1 cellular context compared by ENCODE assay signal in the genomic region with DNA sequence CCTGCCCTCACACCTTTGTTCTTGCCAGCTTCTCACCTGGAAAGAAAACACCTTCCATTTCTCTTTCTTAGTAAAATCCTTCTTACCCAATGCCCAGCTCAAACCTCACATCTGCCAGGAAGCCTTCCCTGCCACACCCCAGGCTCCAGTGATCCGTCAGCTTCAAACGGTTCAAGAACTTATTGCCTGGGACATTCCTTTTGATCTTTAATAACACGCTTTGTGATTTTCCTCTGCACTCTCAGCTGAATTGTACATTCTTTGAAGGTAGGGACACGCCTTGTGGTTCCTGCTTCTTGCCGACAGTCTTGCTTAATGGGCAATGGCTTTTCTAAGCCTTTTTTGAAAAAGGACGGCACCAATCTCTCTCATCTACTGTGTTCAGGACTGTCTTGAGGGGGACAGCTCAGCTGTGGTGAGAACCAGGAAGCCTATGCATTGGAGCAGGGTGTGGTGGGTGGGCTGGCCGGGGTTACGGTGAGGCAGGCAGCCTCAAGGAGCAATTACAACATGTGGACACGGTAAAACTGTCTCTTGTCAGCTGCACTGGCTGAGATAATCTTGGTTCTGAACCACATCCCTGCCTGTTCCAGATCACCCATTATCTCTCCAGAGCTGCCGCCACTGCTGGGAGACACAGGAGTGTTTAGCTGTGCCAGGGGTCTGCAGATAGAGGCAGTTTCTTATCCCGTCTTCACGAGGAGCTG.
A peak's percentile ranks its signal among the peaks of the same experiment; 100 is the strongest.
TF ChIP-seq lines count a peak whose summit lies in the region.

No MANE protein-coding gene starts in this region.

TF ChIP-seq in K562, 482 proteins besides CTCF, POLR2A, EP300 and RAD21 (continued from another document and continues in another):
- TF ChIP-seq BCLAF1 (IDR thresholded peaks at IDR 0.05; ENCODE audit: borderline replicate concordance in 1 of 2, control insufficient read depth in 1 of 2, low read depth in 2 of 2, low read length in 1 of 2) (no peak), TRIM28 (IDR thresholded peaks at IDR 0.05) (no peak), KLF1 (tag; IDR thresholded peaks at IDR 0.05) (no peak), CLOCK (CRISPR knock-in tag; IDR thresholded peaks at IDR 0.05; ENCODE audit: borderline replicate concordance) (no peak), KLF6 (CRISPR knock-in tag; IDR thresholded peaks at IDR 0.05; ENCODE audit: borderline replicate concordance) (peak; percentile 78; the same call in 1 of the 2 replicates), CBFA2T2 (conservative IDR thresholded peaks at IDR 0.05) (peak; percentile 86), FOXP4 (CRISPR knock-in tag; IDR thresholded peaks at IDR 0.05; ENCODE audit: borderline replicate concordance) (no peak), EWSR1 (IDR thresholded peaks at IDR 0.05; ENCODE audit: borderline replicate concordance, low read depth, partially characterized antibody) (no peak), ADNP (tag; IDR thresholded peaks at IDR 0.05) (no peak), BRD9 (IDR thresholded peaks at IDR 0.05; ENCODE audit: low read depth, partially characterized antibody) (no peak), NCOA6 (IDR thresholded peaks at IDR 0.05) (no peak), POLR2AphosphoS5 (IDR thresholded peaks at IDR 0.05; ENCODE audit: control insufficient read depth, insufficient read depth, low read depth, low read length) (peak; percentile 76; the same call in 1 of the 2 replicates), FUS (optimal IDR thresholded peaks at IDR 0.05; ENCODE audit: low read depth, low read length) (no peak), KLF16 (IDR thresholded peaks at IDR 0.05) (peak; percentile 94), ZNF57 (CRISPR knock-in tag; IDR thresholded peaks at IDR 0.05) (no peak), RCOR1 (IDR thresholded peaks at IDR 0.05; ENCODE audit: borderline replicate concordance in 1 of 2, low read depth in 2 of 2, low read length in 2 of 2) (peak in 1 of 2 experiments; percentile 29; a peak in 1 of 4 replicates), PCBP2 (IDR thresholded peaks at IDR 0.05; ENCODE audit: low read depth, low read length, poor library complexity, severe bottlenecking) (no peak), MITF (IDR thresholded peaks at IDR 0.05) (no peak), SNRNP70 (optimal IDR thresholded peaks at IDR 0.05; ENCODE audit: low read depth, low read length) (no peak), BDP1 (IDR thresholded peaks at IDR 0.05; ENCODE audit: insufficient read depth, insufficient read length) (no peak), ZC3H11A (IDR thresholded peaks at IDR 0.05; ENCODE audit: low read depth, low read length) (no peak), PML (IDR thresholded peaks at IDR 0.05; ENCODE audit: low read length) (peak; percentile 67; the same call in 1 of the 2 replicates), NCOR1 (IDR thresholded peaks at IDR 0.05) (peak; percentile 85), PURB (CRISPR knock-in tag; IDR thresholded peaks at IDR 0.05; ENCODE audit: low read depth) (no peak), ZNF511 (CRISPR knock-in tag; IDR thresholded peaks at IDR 0.05) (no peak), ID3 (CRISPR knock-in tag; IDR thresholded peaks at IDR 0.05) (no peak), ID3 (tag; IDR thresholded peaks at IDR 0.05) (no peak), CCNT2 (IDR thresholded peaks at IDR 0.05; ENCODE audit: borderline replicate concordance, extremely low read depth, insufficient read length, low read depth, low read length) (no peak), MAFG (tag; conservative IDR thresholded peaks at IDR 0.05) (no peak), FOXA3 (CRISPR knock-in tag; conservative IDR thresholded peaks at IDR 0.05 in 1 of 2, IDR thresholded peaks at IDR 0.05 in 1 of 2) (0 out of 4 replicates have a peak, but pooled peaks of 1 of the 2 experiments have one; percentile 6), JUN (IDR thresholded peaks at IDR 0.05; ENCODE audit: borderline replicate concordance, low read depth, low read length) (no peak), JUN (CRISPR knock-in tag; IDR thresholded peaks at IDR 0.05; ENCODE audit: borderline replicate concordance) (no peak), MLLT1 (IDR thresholded peaks at IDR 0.05) (no peak), ZNF224 (CRISPR knock-in tag; IDR thresholded peaks at IDR 0.05) (no peak), DNMT1 (IDR thresholded peaks at IDR 0.05) (no peak), NR2F6 (CRISPR knock-in tag; IDR thresholded peaks at IDR 0.05) (no peak), ZNF212 (CRISPR knock-in tag; IDR thresholded peaks at IDR 0.05) (no peak), DEAF1 (CRISPR knock-in tag; IDR thresholded peaks at IDR 0.05) (0 out of 2 replicates have a peak, but pooled peaks have one; percentile 10), EZH2 (IDR thresholded peaks at IDR 0.05; ENCODE audit: borderline replicate concordance, low read depth, low read length) (no peak), NELFE (IDR thresholded peaks at IDR 0.05; ENCODE audit: insufficient read depth, insufficient read length) (no peak)
- TF ChIP-seq, protein P1, sequence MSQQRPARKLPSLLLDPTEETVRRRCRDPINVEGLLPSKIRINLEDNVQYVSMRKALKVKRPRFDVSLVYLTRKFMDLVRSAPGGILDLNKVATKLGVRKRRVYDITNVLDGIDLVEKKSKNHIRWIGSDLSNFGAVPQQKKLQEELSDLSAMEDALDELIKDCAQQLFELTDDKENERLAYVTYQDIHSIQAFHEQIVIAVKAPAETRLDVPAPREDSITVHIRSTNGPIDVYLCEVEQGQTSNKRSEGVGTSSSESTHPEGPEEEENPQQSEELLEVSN (IDR thresholded peaks at IDR 0.05; ENCODE audit: borderline replicate concordance in 1 of 2, extremely low read depth in 1 of 2, insufficient read depth in 1 of 2, insufficient read length in 1 of 2, low read depth in 1 of 2, low read length in 1 of 2, poor library complexity in 1 of 2, severe bottlenecking in 1 of 2): no peak
- TF ChIP-seq, protein P2, sequence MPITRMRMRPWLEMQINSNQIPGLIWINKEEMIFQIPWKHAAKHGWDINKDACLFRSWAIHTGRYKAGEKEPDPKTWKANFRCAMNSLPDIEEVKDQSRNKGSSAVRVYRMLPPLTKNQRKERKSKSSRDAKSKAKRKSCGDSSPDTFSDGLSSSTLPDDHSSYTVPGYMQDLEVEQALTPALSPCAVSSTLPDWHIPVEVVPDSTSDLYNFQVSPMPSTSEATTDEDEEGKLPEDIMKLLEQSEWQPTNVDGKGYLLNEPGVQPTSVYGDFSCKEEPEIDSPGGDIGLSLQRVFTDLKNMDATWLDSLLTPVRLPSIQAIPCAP (CRISPR knock-in tag; IDR thresholded peaks at IDR 0.05; ENCODE audit: borderline replicate concordance): no peak
- TF ChIP-seq, protein P3, sequence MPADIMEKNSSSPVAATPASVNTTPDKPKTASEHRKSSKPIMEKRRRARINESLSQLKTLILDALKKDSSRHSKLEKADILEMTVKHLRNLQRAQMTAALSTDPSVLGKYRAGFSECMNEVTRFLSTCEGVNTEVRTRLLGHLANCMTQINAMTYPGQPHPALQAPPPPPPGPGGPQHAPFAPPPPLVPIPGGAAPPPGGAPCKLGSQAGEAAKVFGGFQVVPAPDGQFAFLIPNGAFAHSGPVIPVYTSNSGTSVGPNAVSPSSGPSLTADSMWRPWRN (IDR thresholded peaks at IDR 0.05; ENCODE audit: low read depth): no peak
